13 cellular contexts compared by ENCODE assay signal in the genomic region with DNA sequence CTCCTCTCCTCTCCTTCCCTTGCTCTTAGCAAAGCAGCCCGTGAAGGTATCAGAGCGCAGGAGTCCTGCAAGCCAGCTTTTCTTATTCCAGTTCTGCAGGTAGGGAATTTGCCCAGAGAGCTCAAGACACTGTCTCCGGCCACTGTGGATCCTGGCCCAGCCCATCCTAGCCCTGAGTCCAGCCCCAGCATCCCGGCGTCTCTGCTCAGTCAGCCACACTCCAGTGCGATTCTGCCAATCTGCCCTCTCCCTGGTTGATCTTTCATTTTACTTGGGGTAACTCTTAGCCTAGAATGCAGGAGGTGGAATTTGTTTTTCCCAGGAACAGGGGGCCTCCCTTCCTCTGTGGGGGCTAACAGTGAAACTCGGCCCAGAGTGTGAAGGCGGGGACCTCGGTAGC.
DNase-seq lines count a peak whose midpoint lies in the region; ATAC-seq and TF ChIP-seq lines count a peak whose summit lies in the region.
"Had no signal": no experiment of that assay in that cellular context is flagged by ENCODE, and none has a peak within 500 bp of the region (broad histone marks: within the 10 kb centered on the region; RNA-seq: fewer than 3 reads in every experiment).

No MANE protein-coding gene starts in this region.

- H3K36me3 ChIP-seq in HUES64 (ENCODE audit: insufficient read depth, low read length), result no peaks in the 10 kb centered on the region
- H3K36me3 ChIP-seq in duodenal mucosa (ENCODE audit: control insufficient read depth in 1 of 2, insufficient read depth in 2 of 2, low read length in 2 of 2), result peaks cover 0 to 2% of the 10 kb centered on the region in 2 donors
- H3K36me3 ChIP-seq in mucosa of stomach (ENCODE audit: control insufficient read depth, insufficient read depth, low read length), result no peaks in the 10 kb centered on the region
- H3K36me3 ChIP-seq in transverse colon, result no peaks in the 10 kb centered on the region
- no peaks in the 10 kb centered on the region for H3K36me3 ChIP-seq in smooth muscle cell (ENCODE audit: low read depth)

- H3K9ac ChIP-seq in HUES64 (ENCODE audit: low read depth, low read length) (peak overlapping the region; percentile 36; the same call in 1 of the 2 replicates), duodenal mucosa (ENCODE audit: low read depth in 1 of 2, low read length in 2 of 2) (peak overlapping the region; percentile 35 to 41), mucosa of stomach (ENCODE audit: low read length) (peak overlapping the region; percentile 3), smooth muscle cell (ENCODE audit: low read depth) (no peak overlapping the region)

- intact Hi-C loops in transverse colon (cut with DNase I; ENCODE audit: low total_unique reads), result no loop called here

- H3K27ac ChIP-seq in HUES64 (ENCODE audit: low read depth, low read length) (peak overlapping the region; percentile 90; the same call in 1 of the 2 replicates), duodenal mucosa (ENCODE audit: low read depth, low read length) (peak overlapping the region; percentile 73), transverse colon (peak overlapping the region; percentile 87 to 93 (median 90)), smooth muscle cell (ENCODE audit: low read depth) (no peak overlapping the region)

- in situ Hi-C loops in transverse colon (cut with MboI; ENCODE audit: low pct_ligation_motif_present in 1 of 4, low pct_unique_long_range_greater_than_20kb in 1 of 4, low sequenced_read_pairs in 3 of 4), result loop anchor here in 2 of 4 donors (10.0 to 25.0 kb wide), 2 partner anchors 59 to 176 kb away; a partner anchor contains a TSS

- H3K79me2 ChIP-seq in smooth muscle cell (ENCODE audit: low read depth), result no peaks in the 10 kb centered on the region

- ATAC-seq in HG02610 (IDR thresholded peaks at IDR 0.05; ENCODE audit: unreplicated experiment), result no peak
- ATAC-seq: stimulated activated effector memory CD8-positive, alpha-beta T cell treated with anti-CD3 and anti-CD28 coated beads, Interleukin-12 subunit alpha, Interleukin-12 subunit beta, amount 100 ng/mL, for 72 hours; T-cell had no signal

- no peak for DNase-seq in transverse colon
- no peak for DNase-seq in smooth muscle cell (lab: John Stamatoyannopoulos, UW; ENCODE audit: unreplicated experiment)
- DNase-seq in NCI-H510A treated with DMSO at 0.1 percent for 48 hours (lab: John Stamatoyannopoulos, UW), result no peak
- DNase-seq: activated effector memory CD4-positive, alpha-beta T cell treated with anti-CD3 and anti-CD28 coated beads, Interleukin-2, amount 50 U/mL, for 16 hours; Calu3; stimulated activated CD4-positive, alpha-beta T cell treated with anti-CD3 and anti-CD28 coated beads, Interleukin-1b, Interleukin-23, amount 100 ng/mL, for 48 hours; T-cell had no signal

- TF ChIP-seq EP300 in transverse colon (IDR thresholded peaks at IDR 0.05; ENCODE audit: low read depth), result no peak

- peaks cover 82% of the 10 kb centered on the region for H4K20me1 ChIP-seq in smooth muscle cell (ENCODE audit: low read depth)

- H3K9me3 ChIP-seq in HUES64 (ENCODE audit: insufficient read depth, low read depth, low read length), result no peaks in the 10 kb centered on the region
- H3K9me3 ChIP-seq in duodenal mucosa (ENCODE audit: control insufficient read depth in 1 of 2, low read length in 2 of 2), result no peaks in the 10 kb centered on the region
- no peaks in the 10 kb centered on the region for H3K9me3 ChIP-seq in mucosa of stomach (ENCODE audit: control insufficient read depth, low read length)
- no peaks in the 10 kb centered on the region for H3K9me3 ChIP-seq in transverse colon
- no peaks in the 10 kb centered on the region for H3K9me3 ChIP-seq in smooth muscle cell (replicated peaks; ENCODE audit: low read depth)

- H2AFZ ChIP-seq in smooth muscle cell (ENCODE audit: low read depth), result no peak overlapping the region

- H3F3A ChIP-seq in smooth muscle cell (ENCODE audit: low read depth), result no peaks in the 10 kb centered on the region

- no peak for TF ChIP-seq CTCF in transverse colon (IDR thresholded peaks at IDR 0.05)
- no peak for TF ChIP-seq CTCF in smooth muscle cell (IDR thresholded peaks at IDR 0.05; ENCODE audit: borderline replicate concordance, insufficient read depth, poor library complexity, severe bottlenecking)

- no peak overlapping the region for H3K4me2 ChIP-seq in smooth muscle cell

- no peak for TF ChIP-seq POLR2A in transverse colon (IDR thresholded peaks at IDR 0.05)

- H3K4me3 ChIP-seq in HUES64 (ENCODE audit: low read length), result no peak overlapping the region
- no peak overlapping the region for H3K4me3 ChIP-seq in duodenal mucosa (ENCODE audit: low read depth in 1 of 2, low read length in 2 of 2)
- H3K4me3 ChIP-seq in mucosa of stomach (ENCODE audit: low read length), result no peak overlapping the region
- H3K4me3 ChIP-seq in transverse colon, result peak overlapping the region in 1 of 4 donors; percentile 15
- no peak overlapping the region for H3K4me3 ChIP-seq in smooth muscle cell
- H3K4me3 ChIP-seq: GM12878 had no signal

- peaks cover 27% of the 10 kb centered on the region for H3K4me1 ChIP-seq in HUES64 (ENCODE audit: insufficient read depth, low read length)
- peaks cover 35 to 47% of the 10 kb centered on the region in 2 donors for H3K4me1 ChIP-seq in duodenal mucosa (ENCODE audit: control insufficient read depth in 1 of 2, insufficient read depth in 2 of 2, low read length in 2 of 2)
- peaks cover 34% of the 10 kb centered on the region for H3K4me1 ChIP-seq in mucosa of stomach (ENCODE audit: control insufficient read depth, insufficient read depth, low read length)
- peaks cover 20 to 33% (median 32%) of the 10 kb centered on the region in 4 donors for H3K4me1 ChIP-seq in transverse colon
- peaks cover 10% of the 10 kb centered on the region for H3K4me1 ChIP-seq in smooth muscle cell (ENCODE audit: low read depth)

- H3K27me3 ChIP-seq in HUES64 (ENCODE audit: insufficient read depth, low read length), result peaks cover 12% of the 10 kb centered on the region; the same call in 1 of the 2 replicates
- H3K27me3 ChIP-seq in duodenal mucosa (ENCODE audit: control insufficient read depth in 1 of 2, insufficient read depth in 2 of 2, low read length in 2 of 2), result no peaks in the 10 kb centered on the region
- no peaks in the 10 kb centered on the region for H3K27me3 ChIP-seq in mucosa of stomach (ENCODE audit: control insufficient read depth, insufficient read depth, low read length)
- H3K27me3 ChIP-seq in transverse colon, result no peaks in the 10 kb centered on the region
- no peaks in the 10 kb centered on the region for H3K27me3 ChIP-seq in smooth muscle cell (ENCODE audit: low read depth)

- 49% methylated on average over 9 of the region's 9 CpGs for WGBS in HUES64
- WGBS in transverse colon (ENCODE audit: low coverage in 1 of 2), 2 donors, result 47 to 60% methylated on average over 3 to 9 of the region's 9 CpGs
- WGBS in smooth muscle cell (ENCODE audit: low lambda C conversion rate), result 80% methylated on average over 9 of the region's 9 CpGs
